In genomic region chrX:21528076-21528475, GRCh38 we compare ENCODE assay signal across 26 cellular contexts.
DNase-seq lines count a peak whose midpoint lies in the region; ATAC-seq, FAIRE-seq and TF ChIP-seq lines count a peak whose summit lies in the region.
"Had no signal": no experiment of that assay in that cellular context is flagged by ENCODE, and none has a peak within 500 bp of the region (broad histone marks: within the 10 kb centered on the region; RNA-seq: fewer than 3 reads in every experiment).

No MANE protein-coding gene starts in this region.

- no peaks in the 10 kb centered on the region for H3K27me3 ChIP-seq in osteoblast (ENCODE audit: insufficient read depth, low read length)
- no peaks in the 10 kb centered on the region for H3K27me3 ChIP-seq in right atrium auricular region
- H3K27me3 ChIP-seq: foreskin keratinocyte, vagina had no signal

- H3K4me3 ChIP-seq in osteoblast (ENCODE audit: insufficient read depth, low read length), result no peak overlapping the region
- H3K4me3 ChIP-seq in right atrium auricular region, result no peak overlapping the region
- H3K4me3 ChIP-seq: adrenal gland, thoracic aorta, vagina had no signal

- no peaks in the 10 kb centered on the region for H4K20me1 ChIP-seq in osteoblast (ENCODE audit: insufficient read depth, low read length)

- H3K79me2 ChIP-seq in osteoblast (ENCODE audit: insufficient read depth, low read length), result no peaks in the 10 kb centered on the region

- H3K4me1 ChIP-seq in osteoblast (ENCODE audit: insufficient read depth, low read length) (no peaks in the 10 kb centered on the region), right atrium auricular region (no peaks in the 10 kb centered on the region)
- H3K4me1 ChIP-seq: adrenal gland, foreskin keratinocyte, vagina had no signal

- no peaks in the 10 kb centered on the region for H3K9me3 ChIP-seq in osteoblast (ENCODE audit: low read depth, low read length)
- no peaks in the 10 kb centered on the region for H3K9me3 ChIP-seq in right atrium auricular region
- H3K9me3 ChIP-seq: adrenal gland, thoracic aorta, vagina had no signal

- H3K4me2 ChIP-seq in osteoblast (ENCODE audit: insufficient read depth, low read length), result no peak overlapping the region

- peak overlapping the region; percentile 21 for H2AFZ ChIP-seq in osteoblast (ENCODE audit: low read length)

- ATAC-seq in HG03520 (IDR thresholded peaks at IDR 0.05; ENCODE audit: unreplicated experiment), result no peak
- ATAC-seq: activated CD4-positive, alpha-beta T cell treated with anti-CD3 and anti-CD28 coated beads for 36 hours; foreskin keratinocyte; Right ventricle myocardium inferior; stimulated activated naive B cell treated with anti-CD40 and anti-IgM and Interleukin-4, amounts not matched to agents 10 μg/mL and 1 μg/mL and 100 μg/mL, for 72 hours had no signal

- FAIRE-seq in endometrium (lab: Jason Lieb, UNC), result peak; percentile 88
- FAIRE-seq: H1 had no signal

- H3K27ac ChIP-seq in osteoblast (ENCODE audit: low read depth, low read length) (no peak overlapping the region), right atrium auricular region (no peak overlapping the region)
- H3K27ac ChIP-seq: adrenal gland, foreskin keratinocyte, thoracic aorta, vagina had no signal

- DNase-seq in EH (ENCODE audit: low read depth), result peak; percentile 32
- DNase-seq in HT-29 (ENCODE audit: low spot score), result peak; percentile 19
- no peak for DNase-seq in osteoblast (ENCODE audit: insufficient read length, low spot score, missing footprints)
- no peak for DNase-seq in right atrium auricular region (ENCODE audit: low spot score)
- no peak for DNase-seq in activated gamma-delta T cell treated with Interleukin-2 at 50 U/mL for 16 hours
- DNase-seq: activated CD4-positive, alpha-beta T cell treated with anti-CD3 and anti-CD28 coated beads for 36 hours; activated CD8-positive, alpha-beta memory T cell treated with anti-CD3 and anti-CD28 coated beads for 24 hours; activated naive CD4-positive, alpha-beta T cell; activated T-cell treated with anti-CD3 and anti-CD28 coated beads, Interleukin-2, amount 50 U/mL, for 24 hours; adrenal gland; AML-193; CD8-positive, alpha-beta memory T cell; cortex of kidney; DND-41; foreskin keratinocyte; immature natural killer cell; NCI-H1436 treated with DMSO at 0.1 percent for 48 hours; NCI-H524 treated with DMSO at 0.1 percent for 48 hours; stimulated activated CD4-positive, alpha-beta T cell treated with anti-CD3 and anti-CD28 coated beads, Interleukin-2, amount 100 ng/mL, for 48 hours; stimulated activated naive B cell treated with anti-CD40 and anti-IgM and Interleukin-4, amounts not matched to agents 10 μg/mL and 1 μg/mL and 100 μg/mL, for 72 hours had no signal

- H3K36me3 ChIP-seq in osteoblast (ENCODE audit: insufficient read depth, low read length) (no peaks in the 10 kb centered on the region), right atrium auricular region (no peaks in the 10 kb centered on the region)
- H3K36me3 ChIP-seq: adrenal gland, thoracic aorta, vagina had no signal

- TF ChIP-seq CTCF in osteoblast (IDR thresholded peaks at IDR 0.05; ENCODE audit: extremely low read depth, low read depth, low read length) (no peak), right atrium auricular region (IDR thresholded peaks at IDR 0.05) (no peak)

Comparison
In these comparisons a context has a peak if more than half of its experiments do, and no peak if none do; other contexts are left out.
1. DNase-seq: peak in EH (single experiment) and HT-29 (single experiment); none in osteoblast (single experiment), right atrium auricular region (single experiment) and activated gamma-delta T cell treated with Interleukin-2 at 50 U/mL for 16 hours (single experiment).